3 cellular contexts compared by ENCODE assay signal in the genomic region with DNA sequence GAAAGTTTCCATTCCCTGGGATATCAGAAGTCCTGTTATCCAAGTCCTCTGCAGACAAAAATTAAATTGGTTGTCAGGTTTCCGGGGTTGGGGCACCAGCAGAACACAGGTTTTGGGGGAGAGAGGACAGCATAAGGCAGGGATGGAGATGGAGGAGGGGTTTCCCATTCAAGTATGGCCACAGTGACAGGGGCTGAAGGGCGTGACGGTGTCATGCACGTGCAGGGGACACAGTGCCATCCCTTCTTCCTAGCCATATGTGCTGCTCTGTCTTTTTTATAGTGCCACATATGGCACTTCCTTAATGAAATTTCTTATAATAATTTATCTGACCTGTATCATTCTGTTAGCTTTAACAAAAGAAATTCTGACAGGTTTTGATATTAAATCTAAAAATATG.
TF ChIP-seq lines count a peak whose summit lies in the region.

No MANE protein-coding gene starts in this region.

TF ChIP-seq in SK-N-SH, 30 proteins besides CTCF, POLR2A, EP300 and RAD21 (continued from another document):
- TF ChIP-seq, protein P1, sequence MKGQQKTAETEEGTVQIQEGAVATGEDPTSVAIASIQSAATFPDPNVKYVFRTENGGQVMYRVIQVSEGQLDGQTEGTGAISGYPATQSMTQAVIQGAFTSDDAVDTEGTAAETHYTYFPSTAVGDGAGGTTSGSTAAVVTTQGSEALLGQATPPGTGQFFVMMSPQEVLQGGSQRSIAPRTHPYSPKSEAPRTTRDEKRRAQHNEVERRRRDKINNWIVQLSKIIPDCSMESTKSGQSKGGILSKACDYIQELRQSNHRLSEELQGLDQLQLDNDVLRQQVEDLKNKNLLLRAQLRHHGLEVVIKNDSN (IDR thresholded peaks at IDR 0.05; ENCODE audit: borderline replicate concordance, low read depth), result no peak
- TF ChIP-seq, protein P2, sequence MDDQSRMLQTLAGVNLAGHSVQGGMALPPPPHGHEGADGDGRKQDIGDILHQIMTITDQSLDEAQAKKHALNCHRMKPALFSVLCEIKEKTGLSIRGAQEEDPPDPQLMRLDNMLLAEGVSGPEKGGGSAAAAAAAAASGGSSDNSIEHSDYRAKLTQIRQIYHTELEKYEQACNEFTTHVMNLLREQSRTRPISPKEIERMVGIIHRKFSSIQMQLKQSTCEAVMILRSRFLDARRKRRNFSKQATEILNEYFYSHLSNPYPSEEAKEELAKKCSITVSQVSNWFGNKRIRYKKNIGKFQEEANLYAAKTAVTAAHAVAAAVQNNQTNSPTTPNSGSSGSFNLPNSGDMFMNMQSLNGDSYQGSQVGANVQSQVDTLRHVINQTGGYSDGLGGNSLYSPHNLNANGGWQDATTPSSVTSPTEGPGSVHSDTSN (IDR thresholded peaks at IDR 0.05), result no peak
- TF ChIP-seq TEAD4 (IDR thresholded peaks at IDR 0.05; ENCODE audit: borderline replicate concordance, insufficient read depth) (no peak), FOSL2 (IDR thresholded peaks at IDR 0.05; ENCODE audit: borderline replicate concordance, low read depth) (no peak), RXRA (IDR thresholded peaks at IDR 0.05; ENCODE audit: borderline replicate concordance, low read depth) (no peak), NRF1 (IDR thresholded peaks at IDR 0.05; ENCODE audit: low read depth, low read length) (no peak), EZH2phosphoT487 (IDR thresholded peaks at IDR 0.05; ENCODE audit: borderline replicate concordance, low read depth) (no peak)
- TF ChIP-seq, protein P3, sequence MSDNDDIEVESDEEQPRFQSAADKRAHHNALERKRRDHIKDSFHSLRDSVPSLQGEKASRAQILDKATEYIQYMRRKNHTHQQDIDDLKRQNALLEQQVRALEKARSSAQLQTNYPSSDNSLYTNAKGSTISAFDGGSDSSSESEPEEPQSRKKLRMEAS (IDR thresholded peaks at IDR 0.05; ENCODE audit: low read depth), result no peak

TF ChIP-seq in SK-N-SH treated with all-trans-retinoic acid at 6 μM for 48 hours, 23 proteins besides CTCF, POLR2A, EP300 and RAD21 (continued from another document):
- no peak for TF ChIP-seq ARNTL (CRISPR knock-in tag; IDR thresholded peaks at IDR 0.05; ENCODE audit: borderline replicate concordance, low read depth)
- TF ChIP-seq ZNF70 (CRISPR knock-in tag; IDR thresholded peaks at IDR 0.05), result no peak
- no peak for TF ChIP-seq ESRRG (CRISPR knock-in tag; IDR thresholded peaks at IDR 0.05)
- TF ChIP-seq TCF4 (CRISPR knock-in tag; IDR thresholded peaks at IDR 0.05; ENCODE audit: borderline replicate concordance), result no peak
- TF ChIP-seq ZFP3 (CRISPR knock-in tag; IDR thresholded peaks at IDR 0.05), result no peak
- no peak for TF ChIP-seq SNAI2 (CRISPR knock-in tag; IDR thresholded peaks at IDR 0.05)
- TF ChIP-seq BACH2 (CRISPR knock-in tag; IDR thresholded peaks at IDR 0.05; ENCODE audit: borderline replicate concordance), result no peak
- TF ChIP-seq OSR1 (CRISPR knock-in tag; IDR thresholded peaks at IDR 0.05), result no peak
- TF ChIP-seq, protein P4, sequence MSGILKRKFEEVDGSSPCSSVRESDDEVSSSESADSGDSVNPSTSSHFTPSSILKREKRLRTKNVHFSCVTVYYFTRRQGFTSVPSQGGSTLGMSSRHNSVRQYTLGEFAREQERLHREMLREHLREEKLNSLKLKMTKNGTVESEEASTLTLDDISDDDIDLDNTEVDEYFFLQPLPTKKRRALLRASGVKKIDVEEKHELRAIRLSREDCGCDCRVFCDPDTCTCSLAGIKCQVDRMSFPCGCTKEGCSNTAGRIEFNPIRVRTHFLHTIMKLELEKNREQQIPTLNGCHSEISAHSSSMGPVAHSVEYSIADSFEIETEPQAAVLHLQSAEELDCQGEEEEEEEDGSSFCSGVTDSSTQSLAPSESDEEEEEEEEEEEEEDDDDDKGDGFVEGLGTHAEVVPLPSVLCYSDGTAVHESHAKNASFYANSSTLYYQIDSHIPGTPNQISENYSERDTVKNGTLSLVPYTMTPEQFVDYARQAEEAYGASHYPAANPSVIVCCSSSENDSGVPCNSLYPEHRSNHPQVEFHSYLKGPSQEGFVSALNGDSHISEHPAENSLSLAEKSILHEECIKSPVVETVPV (CRISPR knock-in tag; IDR thresholded peaks at IDR 0.05), result no peak
- TF ChIP-seq PPARA (CRISPR knock-in tag; IDR thresholded peaks at IDR 0.05; ENCODE audit: borderline replicate concordance), result no peak
- TF ChIP-seq, protein P5, sequence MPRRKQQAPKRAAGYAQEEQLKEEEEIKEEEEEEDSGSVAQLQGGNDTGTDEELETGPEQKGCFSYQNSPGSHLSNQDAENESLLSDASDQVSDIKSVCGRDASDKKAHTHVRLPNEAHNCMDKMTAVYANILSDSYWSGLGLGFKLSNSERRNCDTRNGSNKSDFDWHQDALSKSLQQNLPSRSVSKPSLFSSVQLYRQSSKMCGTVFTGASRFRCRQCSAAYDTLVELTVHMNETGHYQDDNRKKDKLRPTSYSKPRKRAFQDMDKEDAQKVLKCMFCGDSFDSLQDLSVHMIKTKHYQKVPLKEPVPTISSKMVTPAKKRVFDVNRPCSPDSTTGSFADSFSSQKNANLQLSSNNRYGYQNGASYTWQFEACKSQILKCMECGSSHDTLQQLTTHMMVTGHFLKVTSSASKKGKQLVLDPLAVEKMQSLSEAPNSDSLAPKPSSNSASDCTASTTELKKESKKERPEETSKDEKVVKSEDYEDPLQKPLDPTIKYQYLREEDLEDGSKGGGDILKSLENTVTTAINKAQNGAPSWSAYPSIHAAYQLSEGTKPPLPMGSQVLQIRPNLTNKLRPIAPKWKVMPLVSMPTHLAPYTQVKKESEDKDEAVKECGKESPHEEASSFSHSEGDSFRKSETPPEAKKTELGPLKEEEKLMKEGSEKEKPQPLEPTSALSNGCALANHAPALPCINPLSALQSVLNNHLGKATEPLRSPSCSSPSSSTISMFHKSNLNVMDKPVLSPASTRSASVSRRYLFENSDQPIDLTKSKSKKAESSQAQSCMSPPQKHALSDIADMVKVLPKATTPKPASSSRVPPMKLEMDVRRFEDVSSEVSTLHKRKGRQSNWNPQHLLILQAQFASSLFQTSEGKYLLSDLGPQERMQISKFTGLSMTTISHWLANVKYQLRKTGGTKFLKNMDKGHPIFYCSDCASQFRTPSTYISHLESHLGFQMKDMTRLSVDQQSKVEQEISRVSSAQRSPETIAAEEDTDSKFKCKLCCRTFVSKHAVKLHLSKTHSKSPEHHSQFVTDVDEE (CRISPR knock-in tag; IDR thresholded peaks at IDR 0.05), result no peak
- TF ChIP-seq TOX (CRISPR knock-in tag; IDR thresholded peaks at IDR 0.05; ENCODE audit: borderline replicate concordance), result no peak
- TF ChIP-seq, protein P6, sequence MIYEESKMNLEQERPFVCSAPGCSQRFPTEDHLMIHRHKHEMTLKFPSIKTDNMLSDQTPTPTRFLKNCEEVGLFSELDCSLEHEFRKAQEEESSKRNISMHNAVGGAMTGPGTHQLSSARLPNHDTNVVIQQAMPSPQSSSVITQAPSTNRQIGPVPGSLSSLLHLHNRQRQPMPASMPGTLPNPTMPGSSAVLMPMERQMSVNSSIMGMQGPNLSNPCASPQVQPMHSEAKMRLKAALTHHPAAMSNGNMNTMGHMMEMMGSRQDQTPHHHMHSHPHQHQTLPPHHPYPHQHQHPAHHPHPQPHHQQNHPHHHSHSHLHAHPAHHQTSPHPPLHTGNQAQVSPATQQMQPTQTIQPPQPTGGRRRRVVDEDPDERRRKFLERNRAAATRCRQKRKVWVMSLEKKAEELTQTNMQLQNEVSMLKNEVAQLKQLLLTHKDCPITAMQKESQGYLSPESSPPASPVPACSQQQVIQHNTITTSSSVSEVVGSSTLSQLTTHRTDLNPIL (CRISPR knock-in tag; IDR thresholded peaks at IDR 0.05; ENCODE audit: low read depth), result no peak
- no peak for TF ChIP-seq ZFP30 (CRISPR knock-in tag; IDR thresholded peaks at IDR 0.05)
- TF ChIP-seq ZNF8 (CRISPR knock-in tag; IDR thresholded peaks at IDR 0.05), result no peak
- no peak for TF ChIP-seq ZC3H10 (CRISPR knock-in tag; IDR thresholded peaks at IDR 0.05)
TF ChIP-seq in SK-N-SH treated with all-trans-retinoic acid at 6 μM for 48 hours: peak in this region for 0.

TF ChIP-seq in IMR-90, 13 proteins besides CTCF, POLR2A, EP300 and RAD21 (continued from another document):
- TF ChIP-seq FOS (IDR thresholded peaks at IDR 0.05; ENCODE audit: low read depth, low read length) (no peak), BHLHE40 (IDR thresholded peaks at IDR 0.05; ENCODE audit: low read depth, low read length) (no peak), SMC3 (IDR thresholded peaks at IDR 0.05; ENCODE audit: low read depth, low read length) (no peak), MXI1 (IDR thresholded peaks at IDR 0.05; ENCODE audit: borderline replicate concordance, low read depth, low read length) (no peak), CEBPB (IDR thresholded peaks at IDR 0.05; ENCODE audit: low read depth, low read length) (no peak), MAZ (IDR thresholded peaks at IDR 0.05; ENCODE audit: borderline replicate concordance, low read depth, low read length) (no peak), NFE2L2 (IDR thresholded peaks at IDR 0.05; ENCODE audit: low read depth, low read length) (no peak), RCOR1 (IDR thresholded peaks at IDR 0.05; ENCODE audit: insufficient replicate concordance, low read length) (no peak)
- TF ChIP-seq, protein P7, sequence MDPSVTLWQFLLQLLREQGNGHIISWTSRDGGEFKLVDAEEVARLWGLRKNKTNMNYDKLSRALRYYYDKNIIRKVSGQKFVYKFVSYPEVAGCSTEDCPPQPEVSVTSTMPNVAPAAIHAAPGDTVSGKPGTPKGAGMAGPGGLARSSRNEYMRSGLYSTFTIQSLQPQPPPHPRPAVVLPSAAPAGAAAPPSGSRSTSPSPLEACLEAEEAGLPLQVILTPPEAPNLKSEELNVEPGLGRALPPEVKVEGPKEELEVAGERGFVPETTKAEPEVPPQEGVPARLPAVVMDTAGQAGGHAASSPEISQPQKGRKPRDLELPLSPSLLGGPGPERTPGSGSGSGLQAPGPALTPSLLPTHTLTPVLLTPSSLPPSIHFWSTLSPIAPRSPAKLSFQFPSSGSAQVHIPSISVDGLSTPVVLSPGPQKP (IDR thresholded peaks at IDR 0.05; ENCODE audit: borderline replicate concordance, low read depth, low read length), result no peak
- TF ChIP-seq, protein P8, sequence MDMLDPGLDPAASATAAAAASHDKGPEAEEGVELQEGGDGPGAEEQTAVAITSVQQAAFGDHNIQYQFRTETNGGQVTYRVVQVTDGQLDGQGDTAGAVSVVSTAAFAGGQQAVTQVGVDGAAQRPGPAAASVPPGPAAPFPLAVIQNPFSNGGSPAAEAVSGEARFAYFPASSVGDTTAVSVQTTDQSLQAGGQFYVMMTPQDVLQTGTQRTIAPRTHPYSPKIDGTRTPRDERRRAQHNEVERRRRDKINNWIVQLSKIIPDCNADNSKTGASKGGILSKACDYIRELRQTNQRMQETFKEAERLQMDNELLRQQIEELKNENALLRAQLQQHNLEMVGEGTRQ (IDR thresholded peaks at IDR 0.05; ENCODE audit: low read depth, low read length), result no peak
